In genomic region chr1:47436979-47437517, GRCh38 we compare ENCODE assay signal across 8 cellular contexts. TPM values are rescaled to one million over a fixed set of nuclear protein-coding genes. Genes with fewer than 3 reads are reported as not detected.
DNase-seq lines count a peak whose midpoint lies in the region; ATAC-seq, FAIRE-seq and TF ChIP-seq lines count a peak whose summit lies in the region.

No MANE protein-coding gene starts in this region.

- CTCF ChIA-PET in A549 (lab: Yijun Ruan, JAX) = interaction anchor here (0.7 to 12.6 kb wide), 49 partner anchors 8 to 326 kb away, joined by 3 to 313 read pairs (median 4); no protein-coding TSS in a partner anchor

- FAIRE-seq in A549 (lab: Jason Lieb, UNC) = no peak

- H3K23ac ChIP-seq in mesenchymal stem cell (ENCODE audit: low read length in 2 of 2) = peak overlapping the region in 1 of 2 experiments; percentile 84

- H3K4ac ChIP-seq in mesenchymal stem cell (ENCODE audit: low read depth in 1 of 2, low read length in 2 of 2) = no peak overlapping the region

- H3K4me2 ChIP-seq in A549 (peak overlapping the region; percentile 78), mesenchymal stem cell (ENCODE audit: low read length, poor library complexity, severe bottlenecking) (peak overlapping the region; percentile 90)

- TF ChIP-seq POLR2A in A549 (IDR thresholded peaks at IDR 0.05; ENCODE audit: low read length) (no peak), vagina (IDR thresholded peaks at IDR 0.05) (no peak)

- H2BK12ac ChIP-seq in mesenchymal stem cell (ENCODE audit: low read length in 2 of 2) = no peak overlapping the region

- DNase-seq in A549 (ENCODE audit: low read depth in 1 of 2, low spot score in 1 of 2) (peak in 1 of 2 experiments; percentile 21), NCI-H69 (lab: John Stamatoyannopoulos, UW) (peak; percentile 62), colonic mucosa (no peak), mesenchymal stem cell (peak; percentile 22), vagina (ENCODE audit: extremely low spot score in 2 of 2) (no peak), islet precursor cell (no peak)

- no peak for TF ChIP-seq RAD21 in A549 (conservative IDR thresholded peaks at IDR 0.05 in 1 of 2, IDR thresholded peaks at IDR 0.05 in 1 of 2)

- H3K18ac ChIP-seq in mesenchymal stem cell (ENCODE audit: low read depth in 1 of 2, low read length in 2 of 2) = no peak overlapping the region

- intact Hi-C loops in colonic mucosa (cut with DNase I) = no loop called here
- intact Hi-C loops in vagina (cut with DNase I) = loop anchor here (1.0 kb wide), 1 partner anchor 273 kb away; no protein-coding TSS in a partner anchor

- TF ChIP-seq EP300 in A549 (IDR thresholded peaks at IDR 0.05) = no peak

- H3K9me3 ChIP-seq in A549 (no peaks in the 10 kb centered on the region), colonic mucosa (no peaks in the 10 kb centered on the region), mesenchymal stem cell (ENCODE audit: control insufficient read depth, low read length) (no peaks in the 10 kb centered on the region), vagina (no peaks in the 10 kb centered on the region)

- H3K27me3 ChIP-seq in colonic mucosa (peaks cover 18% of the 10 kb centered on the region), mesenchymal stem cell (ENCODE audit: control insufficient read depth in 1 of 2, insufficient read depth in 1 of 2, low read length in 2 of 2) (peaks cover 78 to 81% of the 10 kb centered on the region in 2 experiments), vagina (peaks cover 20% of the 10 kb centered on the region)

- no peak overlapping the region for H4K91ac ChIP-seq in mesenchymal stem cell (ENCODE audit: low read length)

- TF ChIP-seq CTCF in A549 (IDR thresholded peaks at IDR 0.05) = no peak
- TF ChIP-seq CTCF in GM12875 (IDR thresholded peaks at IDR 0.05; ENCODE audit: borderline replicate concordance, insufficient read depth, low read depth, low read length) = no peak
- TF ChIP-seq CTCF in colonic mucosa (IDR thresholded peaks at IDR 0.05) = no peak
- TF ChIP-seq CTCF in vagina (IDR thresholded peaks at IDR 0.05) = no peak

- no peak overlapping the region for H2BK5ac ChIP-seq in mesenchymal stem cell (ENCODE audit: low read depth, low read length, poor library complexity, severe bottlenecking)

- H3K4me3 ChIP-seq in A549 (peak overlapping the region; percentile 96), GM12875 (ENCODE audit: low read depth, low read length) (peak overlapping the region; percentile 77), colonic mucosa (peak overlapping the region; percentile 71), mesenchymal stem cell (ENCODE audit: insufficient read depth in 1 of 2, low read depth in 1 of 2, low read length in 2 of 2) (peak overlapping the region; percentile 68 to 77), vagina (peak overlapping the region; percentile 50 to 66)

- no peaks in the 10 kb centered on the region for H3K79me1 ChIP-seq in mesenchymal stem cell (replicated peaks; ENCODE audit: low read length, poor library complexity, severe bottlenecking)

- no peak overlapping the region for H2AK5ac ChIP-seq in mesenchymal stem cell (ENCODE audit: low read length, severe bottlenecking)

- H3K27ac ChIP-seq in A549 = peak overlapping the region; percentile 95 to 99
- H3K27ac ChIP-seq in colonic mucosa = peak overlapping the region; percentile 88
- no peak overlapping the region for H3K27ac ChIP-seq in mesenchymal stem cell (ENCODE audit: low read length, poor library complexity, severe bottlenecking)
- H3K27ac ChIP-seq in vagina = peak overlapping the region; percentile 50

- H3K14ac ChIP-seq in mesenchymal stem cell (ENCODE audit: low read length in 2 of 2) = no peak overlapping the region

- H2BK15ac ChIP-seq in mesenchymal stem cell (ENCODE audit: low read depth, poor library complexity, severe bottlenecking) = peak overlapping the region; percentile 55

- peaks cover 7% of the 10 kb centered on the region; the same call in 1 of the 3 replicates for H3K4me1 ChIP-seq in A549
- no peaks in the 10 kb centered on the region for H3K4me1 ChIP-seq in colonic mucosa
- peaks cover 37% of the 10 kb centered on the region for H3K4me1 ChIP-seq in mesenchymal stem cell (ENCODE audit: control insufficient read depth, insufficient read depth, low read depth, low read length)
- H3K4me1 ChIP-seq in vagina = peaks cover 48% of the 10 kb centered on the region

- WGBS in A549 (ENCODE audit: missing lambda C conversion rate) = 0% methylated on average over 3 of the region's 55 CpGs
- WGBS in mesenchymal stem cell = 1% methylated on average over 40 of the region's 55 CpGs

- H2BK120ac ChIP-seq in mesenchymal stem cell (ENCODE audit: low read depth, low read length) = no peak overlapping the region

- POLR2A ChIA-PET in A549 (lab: Yijun Ruan, JAX) = interaction anchor here (0.7 to 1.8 kb wide), 8 partner anchors 41 to 290 kb away, joined by 3 to 13 read pairs (median 4); partner anchors contain the start of gene CMPK1

- peak overlapping the region; percentile 19 for H4K8ac ChIP-seq in mesenchymal stem cell (ENCODE audit: low read length)

- H3K36me3 ChIP-seq in colonic mucosa (no peaks in the 10 kb centered on the region), mesenchymal stem cell (ENCODE audit: control insufficient read depth in 1 of 2, insufficient read depth in 2 of 2, low read depth in 1 of 2, low read length in 2 of 2) (no peaks in the 10 kb centered on the region), vagina (no peaks in the 10 kb centered on the region)

- peak overlapping the region; percentile 19 for H2AFZ ChIP-seq in mesenchymal stem cell (ENCODE audit: low read depth, low read length)

- H3K9ac ChIP-seq in colonic mucosa (ENCODE audit: low read depth in 2 of 2, low read length in 2 of 2) (peak overlapping the region; percentile 77 to 89), mesenchymal stem cell (ENCODE audit: low read length) (peak overlapping the region; percentile 67)

- ATAC-seq in A549 (peak; percentile 58 to 60), HG02642 (IDR thresholded peaks at IDR 0.05; ENCODE audit: poor library complexity, unreplicated experiment) (peak; percentile 24)

TF ChIP-seq in A549, 52 proteins besides CTCF, POLR2A, EP300 and RAD21 (continues in another document):
- TF ChIP-seq RCOR1 (IDR thresholded peaks at IDR 0.05; ENCODE audit: low read depth, low read length) (no peak), NR3C1 (IDR thresholded peaks at IDR 0.05) (no peak), HOXB5 (CRISPR knock-in tag; IDR thresholded peaks at IDR 0.05) (no peak), ZSCAN20 (CRISPR knock-in tag; IDR thresholded peaks at IDR 0.05) (no peak), KDM5A (IDR thresholded peaks at IDR 0.05) (no peak), RFX5 (IDR thresholded peaks at IDR 0.05) (no peak), USF2 (IDR thresholded peaks at IDR 0.05) (no peak), PHF8 (IDR thresholded peaks at IDR 0.05; ENCODE audit: borderline replicate concordance, low read depth) (no peak), HMGXB4 (CRISPR knock-in tag; IDR thresholded peaks at IDR 0.05; ENCODE audit: borderline replicate concordance) (no peak), FOSL2 (IDR thresholded peaks at IDR 0.05) (no peak), FOSL2 (CRISPR knock-in tag; IDR thresholded peaks at IDR 0.05) (no peak), RNF2 (IDR thresholded peaks at IDR 0.05; ENCODE audit: borderline replicate concordance, low read depth) (no peak), FOSB (CRISPR knock-in tag; IDR thresholded peaks at IDR 0.05) (no peak), EHF (CRISPR knock-in tag; IDR thresholded peaks at IDR 0.05) (no peak), SREBF2 (IDR thresholded peaks at IDR 0.05) (no peak)

RNA-seq across cellular contexts. Expression of gene FOXD2, which starts 0.8 kb away (rescaled TPM):
- polyA plus RNA-seq in A549 (2011; rRNA removed) (0.12 and 0.13 TPM in 2 replicates), A549 (2017; fragmentation: RNase III; extraction: RNeasy Plus Mini Kit Qiagen cat#74134 plus additional on column Dnase treatment) (0.22 to 0.50 TPM (median 0.35 TPM) in 3 replicates)
- 0.17 and 0.25 TPM in 2 replicates for polyA plus RNA-seq in A549 (2012; cell fraction: cytosol; rRNA removed)
- 0.24 and 0.38 TPM in 2 replicates for polyA plus RNA-seq in A549 (2012; cell fraction: nucleus; rRNA removed)
- polyA minus RNA-seq in A549 (2011; rRNA and poly(A)+ RNA removed) = 0.17 and 0.24 TPM in 2 replicates
- total RNA-seq in colonic mucosa (10 to 100 TPM; 22.5 to 25.1 TPM), vagina (0.98 TPM)
- polyA plus RNA-seq in mesenchymal stem cell (2013, experiment 1 of 2) = not detected
- not detected for polyA plus RNA-seq in mesenchymal stem cell (2013, experiment 2 of 2)

RNA-seq across cellular contexts. Expression of gene FOXE3, which starts 21.0 kb away (rescaled TPM):
- not detected in 2 replicates for polyA plus RNA-seq in A549 (2011; rRNA removed)
- polyA plus RNA-seq in A549 (2012; cell fraction: cytosol; rRNA removed) = 0.05 TPM in 1 of 2 replicates, not detected in the other
- 0.16 and 0.29 TPM in 2 replicates for polyA plus RNA-seq in A549 (2012; cell fraction: nucleus; rRNA removed)
- 0.04 to 0.09 TPM (median 0.08 TPM) in 3 replicates for polyA plus RNA-seq in A549 (2017; fragmentation: RNase III; extraction: RNeasy Plus Mini Kit Qiagen cat#74134 plus additional on column Dnase treatment)
- polyA minus RNA-seq in A549 (2011; rRNA and poly(A)+ RNA removed) = 0.10 TPM in 1 of 2 replicates, not detected in the other
- total RNA-seq in colonic mucosa = under 1 TPM; 0.11 to 0.49 TPM
- polyA plus RNA-seq in mesenchymal stem cell (2013, experiment 1 of 2) = not detected
- not detected for polyA plus RNA-seq in mesenchymal stem cell (2013, experiment 2 of 2)
- not detected for total RNA-seq in vagina

Comparison
In these comparisons a context has a peak if more than half of its experiments do, and no peak if none do; other contexts are left out.
1. DNase-seq: peak in NCI-H69 (single experiment) and mesenchymal stem cell (single experiment); none in colonic mucosa (single experiment), vagina (0 of 2) and islet precursor cell (single experiment).
2. RNA of gene FOXD2, which starts 0.8 kb away (total RNA-seq): 22.5 to 25.1 TPM in colonic mucosa; 0.98 TPM in vagina (single experiment); every median in the first group is over 10 times any median in the second.
3. Peak in every context shown above with its lines, with median percentiles within 50 percentile points of each other: H3K4me3 ChIP-seq.